In genomic region chr6:82863771-82864170, GRCh38 we compare ENCODE assay signal across 5 cellular contexts.
"Had no signal": no experiment of that assay in that cellular context is flagged by ENCODE, and none has a peak within 500 bp of the region (broad histone marks: within the 10 kb centered on the region; RNA-seq: fewer than 3 reads in every experiment).

No MANE protein-coding gene starts in this region.

- DNase-seq: H9, HCEC 1CT, KBM-7 had no signal

- ATAC-seq: GM23338, HepG2 had no signal
